1 cellular context compared by ENCODE assay signal in the genomic region with DNA sequence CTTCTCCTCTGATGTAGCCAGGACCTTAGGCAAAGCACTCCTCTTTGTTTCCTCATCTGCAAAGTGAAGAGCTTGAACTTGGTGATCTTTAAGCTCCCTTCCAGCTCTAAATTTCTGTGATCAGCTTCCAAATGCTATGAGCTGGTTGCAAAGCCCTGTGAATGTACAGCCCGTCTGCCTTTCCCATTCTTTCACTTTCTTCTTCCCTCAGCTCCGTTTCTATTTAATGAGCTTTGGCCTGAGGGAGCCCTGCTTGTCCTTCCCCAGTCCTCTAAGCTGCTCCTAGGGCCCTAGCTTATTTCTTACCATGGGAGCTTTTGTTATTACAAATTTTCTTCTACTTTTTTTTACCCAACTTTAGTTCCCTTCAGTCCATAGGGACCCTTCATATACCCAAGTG.
TF ChIP-seq lines count a peak whose summit lies in the region.

No MANE protein-coding gene starts in this region.

TF ChIP-seq in GM23338, 12 proteins besides CTCF, POLR2A, EP300 and RAD21 (continued from another document):
- TF ChIP-seq, protein P1, sequence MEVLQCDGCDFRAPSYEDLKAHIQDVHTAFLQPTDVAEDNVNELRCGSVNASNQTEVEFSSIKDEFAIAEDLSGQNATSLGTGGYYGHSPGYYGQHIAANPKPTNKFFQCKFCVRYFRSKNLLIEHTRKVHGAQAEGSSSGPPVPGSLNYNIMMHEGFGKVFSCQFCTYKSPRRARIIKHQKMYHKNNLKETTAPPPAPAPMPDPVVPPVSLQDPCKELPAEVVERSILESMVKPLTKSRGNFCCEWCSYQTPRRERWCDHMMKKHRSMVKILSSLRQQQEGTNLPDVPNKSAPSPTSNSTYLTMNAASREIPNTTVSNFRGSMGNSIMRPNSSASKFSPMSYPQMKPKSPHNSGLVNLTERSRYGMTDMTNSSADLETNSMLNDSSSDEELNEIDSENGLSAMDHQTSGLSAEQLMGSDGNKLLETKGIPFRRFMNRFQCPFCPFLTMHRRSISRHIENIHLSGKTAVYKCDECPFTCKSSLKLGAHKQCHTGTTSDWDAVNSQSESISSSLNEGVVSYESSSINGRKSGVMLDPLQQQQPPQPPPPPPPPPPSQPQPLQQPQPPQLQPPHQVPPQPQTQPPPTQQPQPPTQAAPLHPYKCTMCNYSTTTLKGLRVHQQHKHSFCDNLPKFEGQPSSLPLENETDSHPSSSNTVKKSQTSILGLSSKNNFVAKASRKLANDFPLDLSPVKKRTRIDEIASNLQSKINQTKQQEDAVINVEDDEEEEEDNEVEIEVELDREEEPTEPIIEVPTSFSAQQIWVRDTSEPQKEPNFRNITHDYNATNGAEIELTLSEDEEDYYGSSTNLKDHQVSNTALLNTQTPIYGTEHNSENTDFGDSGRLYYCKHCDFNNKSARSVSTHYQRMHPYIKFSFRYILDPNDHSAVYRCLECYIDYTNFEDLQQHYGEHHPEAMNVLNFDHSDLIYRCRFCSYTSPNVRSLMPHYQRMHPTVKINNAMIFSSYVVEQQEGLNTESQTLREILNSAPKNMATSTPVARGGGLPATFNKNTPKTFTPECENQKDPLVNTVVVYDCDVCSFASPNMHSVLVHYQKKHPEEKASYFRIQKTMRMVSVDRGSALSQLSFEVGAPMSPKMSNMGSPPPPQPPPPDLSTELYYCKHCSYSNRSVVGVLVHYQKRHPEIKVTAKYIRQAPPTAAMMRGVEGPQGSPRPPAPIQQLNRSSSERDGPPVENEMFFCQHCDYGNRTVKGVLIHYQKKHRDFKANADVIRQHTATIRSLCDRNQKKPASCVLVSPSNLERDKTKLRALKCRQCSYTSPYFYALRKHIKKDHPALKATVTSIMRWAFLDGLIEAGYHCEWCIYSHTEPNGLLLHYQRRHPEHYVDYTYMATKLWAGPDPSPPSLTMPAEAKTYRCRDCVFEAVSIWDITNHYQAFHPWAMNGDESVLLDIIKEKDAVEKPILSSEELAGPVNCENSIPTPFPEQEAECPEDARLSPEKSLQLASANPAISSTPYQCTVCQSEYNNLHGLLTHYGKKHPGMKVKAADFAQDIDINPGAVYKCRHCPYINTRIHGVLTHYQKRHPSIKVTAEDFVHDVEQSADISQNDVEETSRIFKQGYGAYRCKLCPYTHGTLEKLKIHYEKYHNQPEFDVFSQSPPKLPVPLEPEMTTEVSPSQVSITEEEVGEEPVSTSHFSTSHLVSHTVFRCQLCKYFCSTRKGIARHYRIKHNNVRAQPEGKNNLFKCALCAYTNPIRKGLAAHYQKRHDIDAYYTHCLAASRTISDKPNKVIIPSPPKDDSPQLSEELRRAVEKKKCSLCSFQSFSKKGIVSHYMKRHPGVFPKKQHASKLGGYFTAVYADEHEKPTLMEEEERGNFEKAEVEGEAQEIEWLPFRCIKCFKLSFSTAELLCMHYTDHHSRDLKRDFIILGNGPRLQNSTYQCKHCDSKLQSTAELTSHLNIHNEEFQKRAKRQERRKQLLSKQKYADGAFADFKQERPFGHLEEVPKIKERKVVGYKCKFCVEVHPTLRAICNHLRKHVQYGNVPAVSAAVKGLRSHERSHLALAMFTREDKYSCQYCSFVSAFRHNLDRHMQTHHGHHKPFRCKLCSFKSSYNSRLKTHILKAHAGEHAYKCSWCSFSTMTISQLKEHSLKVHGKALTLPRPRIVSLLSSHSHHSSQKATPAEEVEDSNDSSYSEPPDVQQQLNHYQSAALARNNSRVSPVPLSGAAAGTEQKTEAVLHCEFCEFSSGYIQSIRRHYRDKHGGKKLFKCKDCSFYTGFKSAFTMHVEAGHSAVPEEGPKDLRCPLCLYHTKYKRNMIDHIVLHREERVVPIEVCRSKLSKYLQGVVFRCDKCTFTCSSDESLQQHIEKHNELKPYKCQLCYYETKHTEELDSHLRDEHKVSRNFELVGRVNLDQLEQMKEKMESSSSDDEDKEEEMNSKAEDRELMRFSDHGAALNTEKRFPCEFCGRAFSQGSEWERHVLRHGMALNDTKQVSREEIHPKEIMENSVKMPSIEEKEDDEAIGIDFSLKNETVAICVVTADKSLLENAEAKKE (CRISPR knock-in tag; IDR thresholded peaks at IDR 0.05): no peak
- TF ChIP-seq JUNB (IDR thresholded peaks at IDR 0.05; ENCODE audit: unreplicated experiment) (no peak), EZH2 (IDR thresholded peaks at IDR 0.05; ENCODE audit: low read depth, unreplicated experiment) (no peak), STAT1 (IDR thresholded peaks at IDR 0.05; ENCODE audit: unreplicated experiment) (no peak), EZH2phosphoT487 (IDR thresholded peaks at IDR 0.05; ENCODE audit: unreplicated experiment) (no peak), ZNF331 (CRISPR knock-in tag; IDR thresholded peaks at IDR 0.05; ENCODE audit: low read depth) (no peak), CREB1 (CRISPR knock-in tag; IDR thresholded peaks at IDR 0.05; ENCODE audit: low read depth) (no peak)
- TF ChIP-seq, protein P2, sequence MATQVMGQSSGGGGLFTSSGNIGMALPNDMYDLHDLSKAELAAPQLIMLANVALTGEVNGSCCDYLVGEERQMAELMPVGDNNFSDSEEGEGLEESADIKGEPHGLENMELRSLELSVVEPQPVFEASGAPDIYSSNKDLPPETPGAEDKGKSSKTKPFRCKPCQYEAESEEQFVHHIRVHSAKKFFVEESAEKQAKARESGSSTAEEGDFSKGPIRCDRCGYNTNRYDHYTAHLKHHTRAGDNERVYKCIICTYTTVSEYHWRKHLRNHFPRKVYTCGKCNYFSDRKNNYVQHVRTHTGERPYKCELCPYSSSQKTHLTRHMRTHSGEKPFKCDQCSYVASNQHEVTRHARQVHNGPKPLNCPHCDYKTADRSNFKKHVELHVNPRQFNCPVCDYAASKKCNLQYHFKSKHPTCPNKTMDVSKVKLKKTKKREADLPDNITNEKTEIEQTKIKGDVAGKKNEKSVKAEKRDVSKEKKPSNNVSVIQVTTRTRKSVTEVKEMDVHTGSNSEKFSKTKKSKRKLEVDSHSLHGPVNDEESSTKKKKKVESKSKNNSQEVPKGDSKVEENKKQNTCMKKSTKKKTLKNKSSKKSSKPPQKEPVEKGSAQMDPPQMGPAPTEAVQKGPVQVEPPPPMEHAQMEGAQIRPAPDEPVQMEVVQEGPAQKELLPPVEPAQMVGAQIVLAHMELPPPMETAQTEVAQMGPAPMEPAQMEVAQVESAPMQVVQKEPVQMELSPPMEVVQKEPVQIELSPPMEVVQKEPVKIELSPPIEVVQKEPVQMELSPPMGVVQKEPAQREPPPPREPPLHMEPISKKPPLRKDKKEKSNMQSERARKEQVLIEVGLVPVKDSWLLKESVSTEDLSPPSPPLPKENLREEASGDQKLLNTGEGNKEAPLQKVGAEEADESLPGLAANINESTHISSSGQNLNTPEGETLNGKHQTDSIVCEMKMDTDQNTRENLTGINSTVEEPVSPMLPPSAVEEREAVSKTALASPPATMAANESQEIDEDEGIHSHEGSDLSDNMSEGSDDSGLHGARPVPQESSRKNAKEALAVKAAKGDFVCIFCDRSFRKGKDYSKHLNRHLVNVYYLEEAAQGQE (IDR thresholded peaks at IDR 0.05; ENCODE audit: unreplicated experiment): no peak
- TF ChIP-seq, protein P3, sequence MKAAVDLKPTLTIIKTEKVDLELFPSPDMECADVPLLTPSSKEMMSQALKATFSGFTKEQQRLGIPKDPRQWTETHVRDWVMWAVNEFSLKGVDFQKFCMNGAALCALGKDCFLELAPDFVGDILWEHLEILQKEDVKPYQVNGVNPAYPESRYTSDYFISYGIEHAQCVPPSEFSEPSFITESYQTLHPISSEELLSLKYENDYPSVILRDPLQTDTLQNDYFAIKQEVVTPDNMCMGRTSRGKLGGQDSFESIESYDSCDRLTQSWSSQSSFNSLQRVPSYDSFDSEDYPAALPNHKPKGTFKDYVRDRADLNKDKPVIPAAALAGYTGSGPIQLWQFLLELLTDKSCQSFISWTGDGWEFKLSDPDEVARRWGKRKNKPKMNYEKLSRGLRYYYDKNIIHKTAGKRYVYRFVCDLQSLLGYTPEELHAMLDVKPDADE (IDR thresholded peaks at IDR 0.05): no peak
TF ChIP-seq in GM23338: peak in this region for 0.
